Comparison of ENCODE assay signal across 1 cellular context in the genomic region with DNA sequence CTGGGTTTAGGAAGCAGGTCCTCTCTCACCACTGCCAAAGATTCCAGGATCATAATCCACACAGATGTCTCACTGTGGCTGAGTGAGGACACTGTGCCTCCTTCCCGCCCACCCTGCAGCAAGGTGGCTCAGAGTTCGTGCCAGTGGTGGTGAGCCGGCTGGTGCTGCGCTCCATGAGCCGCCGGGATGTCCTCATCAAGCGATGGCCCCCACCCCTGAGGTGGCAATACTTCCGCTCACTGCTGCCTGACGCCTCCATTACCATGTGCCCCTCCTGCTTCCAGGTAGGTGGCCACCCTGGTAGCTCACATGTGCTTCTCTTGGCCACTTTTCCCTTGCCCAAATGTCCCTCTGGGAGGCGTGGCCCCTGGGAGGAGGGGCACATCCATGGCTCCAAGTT.
TF ChIP-seq lines count a peak whose summit lies in the region.

No MANE protein-coding gene starts in this region.

TF ChIP-seq in HepG2, 621 proteins besides CTCF, POLR2A, EP300 and RAD21:
- TF ChIP-seq ZNF768 (CRISPR knock-in tag; IDR thresholded peaks at IDR 0.05), result no peak
- no peak for TF ChIP-seq POGZ (CRISPR knock-in tag; IDR thresholded peaks at IDR 0.05)
- TF ChIP-seq, protein P1, sequence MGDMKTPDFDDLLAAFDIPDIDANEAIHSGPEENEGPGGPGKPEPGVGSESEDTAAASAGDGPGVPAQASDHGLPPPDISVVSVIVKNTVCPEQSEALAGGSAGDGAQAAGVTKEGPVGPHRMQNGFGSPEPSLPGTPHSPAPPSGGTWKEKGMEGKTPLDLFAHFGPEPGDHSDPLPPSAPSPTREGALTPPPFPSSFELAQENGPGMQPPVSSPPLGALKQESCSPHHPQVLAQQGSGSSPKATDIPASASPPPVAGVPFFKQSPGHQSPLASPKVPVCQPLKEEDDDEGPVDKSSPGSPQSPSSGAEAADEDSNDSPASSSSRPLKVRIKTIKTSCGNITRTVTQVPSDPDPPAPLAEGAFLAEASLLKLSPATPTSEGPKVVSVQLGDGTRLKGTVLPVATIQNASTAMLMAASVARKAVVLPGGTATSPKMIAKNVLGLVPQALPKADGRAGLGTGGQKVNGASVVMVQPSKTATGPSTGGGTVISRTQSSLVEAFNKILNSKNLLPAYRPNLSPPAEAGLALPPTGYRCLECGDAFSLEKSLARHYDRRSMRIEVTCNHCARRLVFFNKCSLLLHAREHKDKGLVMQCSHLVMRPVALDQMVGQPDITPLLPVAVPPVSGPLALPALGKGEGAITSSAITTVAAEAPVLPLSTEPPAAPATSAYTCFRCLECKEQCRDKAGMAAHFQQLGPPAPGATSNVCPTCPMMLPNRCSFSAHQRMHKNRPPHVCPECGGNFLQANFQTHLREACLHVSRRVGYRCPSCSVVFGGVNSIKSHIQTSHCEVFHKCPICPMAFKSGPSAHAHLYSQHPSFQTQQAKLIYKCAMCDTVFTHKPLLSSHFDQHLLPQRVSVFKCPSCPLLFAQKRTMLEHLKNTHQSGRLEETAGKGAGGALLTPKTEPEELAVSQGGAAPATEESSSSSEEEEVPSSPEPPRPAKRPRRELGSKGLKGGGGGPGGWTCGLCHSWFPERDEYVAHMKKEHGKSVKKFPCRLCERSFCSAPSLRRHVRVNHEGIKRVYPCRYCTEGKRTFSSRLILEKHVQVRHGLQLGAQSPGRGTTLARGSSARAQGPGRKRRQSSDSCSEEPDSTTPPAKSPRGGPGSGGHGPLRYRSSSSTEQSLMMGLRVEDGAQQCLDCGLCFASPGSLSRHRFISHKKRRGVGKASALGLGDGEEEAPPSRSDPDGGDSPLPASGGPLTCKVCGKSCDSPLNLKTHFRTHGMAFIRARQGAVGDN (CRISPR knock-in tag; IDR thresholded peaks at IDR 0.05), result peak; percentile 37
